22 cellular contexts compared by ENCODE assay signal in the genomic region with DNA sequence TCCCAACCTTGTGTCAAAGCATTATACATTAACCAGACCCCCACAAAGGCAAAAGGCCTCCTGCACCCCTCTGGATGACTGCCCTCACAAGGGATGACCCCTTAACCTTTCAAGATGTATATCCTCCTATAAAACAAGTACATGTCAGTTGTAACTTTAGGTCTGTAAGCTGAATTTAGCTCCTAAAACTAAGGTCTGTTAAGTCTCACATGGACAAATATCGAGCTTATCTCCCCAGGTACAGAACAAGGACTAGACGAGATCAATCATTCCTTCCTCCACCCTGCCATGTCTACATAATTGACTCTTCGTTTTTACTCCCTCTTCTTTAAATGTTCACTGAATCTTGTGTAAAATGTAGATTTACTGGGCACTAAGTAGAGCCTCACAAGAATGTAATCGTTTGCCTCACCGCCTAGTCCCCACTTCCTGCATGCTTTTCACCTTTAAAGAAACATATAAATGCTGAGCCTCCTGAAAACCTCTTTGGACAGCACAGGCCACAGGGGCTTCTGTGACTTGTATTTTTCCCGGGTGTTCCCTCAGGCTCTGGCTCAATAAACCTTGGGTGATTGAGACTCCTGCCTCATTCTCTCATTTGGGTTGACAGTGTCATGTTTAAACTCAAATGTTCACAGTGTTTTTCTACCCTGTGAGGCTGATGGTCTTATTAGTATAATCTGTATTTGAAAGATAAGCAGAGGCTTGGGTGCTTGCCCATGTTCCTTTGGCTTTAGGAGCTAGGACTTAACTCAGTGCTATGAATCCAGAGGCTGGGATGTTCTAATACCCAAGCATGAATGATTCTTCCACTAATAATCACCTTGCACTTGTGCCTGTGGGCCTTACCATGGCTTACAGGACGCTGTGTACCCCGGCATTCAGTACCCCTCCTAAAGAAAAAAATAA. TPM values are rescaled to one million over a fixed set of nuclear protein-coding genes. Genes with fewer than 3 reads are reported as not detected.
DNase-seq lines count a peak whose midpoint lies in the region; ATAC-seq and TF ChIP-seq lines count a peak whose summit lies in the region.
"Had no signal": no experiment of that assay in that cellular context is flagged by ENCODE, and none has a peak within 500 bp of the region (broad histone marks: within the 10 kb centered on the region; RNA-seq: fewer than 3 reads in every experiment).

No MANE protein-coding gene starts in this region.

- peak in 2 of 3 donors; percentile 15 to 62 for DNase-seq in right cardiac atrium
- no peak for DNase-seq in right atrium auricular region (ENCODE audit: low spot score)
- DNase-seq in astrocyte of the hippocampus (ENCODE audit: low read depth, low spot score), result peak; percentile 19
- DNase-seq in nephron progenitor cell, result no peak
- DNase-seq in omental fat pad (ENCODE audit: low spot score), result no peak
- DNase-seq in KG1 (lab: John Stamatoyannopoulos, UW), result no peak
- DNase-seq: BE2C; CD4-positive, CD25-positive, alpha-beta regulatory T cell; COR-L47; DMS 273 treated with DMSO at 0.1 percent for 48 hours; DND-41; H7; HFFc6; NCI-H1092 treated with DMSO at 0.1 percent for 48 hours; NCI-H146; NCI-H2081; NCI-H510A; NCI-H774; SHP77 had no signal

- WGBS in right cardiac atrium, result 63% methylated on average over 8 of the region's 8 CpGs

- H3K9me3 Mint-ChIP-seq in nephron progenitor cell, result no peaks in the 10 kb centered on the region
- H3K9me3 Mint-ChIP-seq: HFFc6, IgD-negative memory B cell had no signal

- no peak overlapping the region for H3K4me3 Mint-ChIP-seq in nephron progenitor cell
- H3K4me3 Mint-ChIP-seq: CD4-positive, CD25-positive, alpha-beta regulatory T cell; HFFc6; IgD-negative memory B cell had no signal

- intact Hi-C loops in right cardiac atrium (cut with DNase I), result no loop called here

- H3K4me1 ChIP-seq in right cardiac atrium (ENCODE audit: control insufficient read depth, insufficient read depth, low read length) (no peaks in the 10 kb centered on the region), right atrium auricular region (peaks cover 0 to 19% of the 10 kb centered on the region in 2 donors)
- H3K4me1 ChIP-seq: BE2C had no signal

- H3K4me1 Mint-ChIP-seq in nephron progenitor cell, result peaks cover 51% of the 10 kb centered on the region
- H3K4me1 Mint-ChIP-seq: CD4-positive, CD25-positive, alpha-beta regulatory T cell; IgD-negative memory B cell had no signal

- H3K4me3 ChIP-seq in right cardiac atrium (ENCODE audit: low read length), result no peak overlapping the region
- no peak overlapping the region for H3K4me3 ChIP-seq in right atrium auricular region

- no peaks in the 10 kb centered on the region for H3K36me3 Mint-ChIP-seq in nephron progenitor cell (ENCODE audit: low read depth)
- H3K36me3 Mint-ChIP-seq: CD4-positive, CD25-positive, alpha-beta regulatory T cell; IgD-negative memory B cell had no signal

- ATAC-seq in right cardiac atrium (peak; percentile 66 to 69), omental fat pad (ENCODE audit: low FRiP score) (no peak), GM21619 (IDR thresholded peaks at IDR 0.05; ENCODE audit: unreplicated experiment) (no peak)

- TF ChIP-seq CTCF in right atrium auricular region (IDR thresholded peaks at IDR 0.05) (no peak), nephron progenitor cell (IDR thresholded peaks at IDR 0.05) (no peak), omental fat pad (IDR thresholded peaks at IDR 0.05) (no peak)

- H3K27me3 ChIP-seq in right cardiac atrium (ENCODE audit: control insufficient read depth, insufficient read depth) (no peaks in the 10 kb centered on the region), right atrium auricular region (no peaks in the 10 kb centered on the region)
- H3K27me3 ChIP-seq: BE2C had no signal

- peaks cover 5% of the 10 kb centered on the region for H3K27me3 Mint-ChIP-seq in nephron progenitor cell (ENCODE audit: low read depth, poor library complexity)

- no peak overlapping the region for H3K27ac ChIP-seq in right cardiac atrium (ENCODE audit: low read length)
- no peak overlapping the region for H3K27ac ChIP-seq in right atrium auricular region
- H3K27ac ChIP-seq: HL-60 had no signal

- H3K27ac Mint-ChIP-seq in nephron progenitor cell, result peak overlapping the region; percentile 53
- H3K27ac Mint-ChIP-seq: CD4-positive, CD25-positive, alpha-beta regulatory T cell; HFFc6; IgD-negative memory B cell had no signal

- no peaks in the 10 kb centered on the region for H3K36me3 ChIP-seq in right atrium auricular region
- H3K36me3 ChIP-seq: BE2C had no signal

- no peaks in the 10 kb centered on the region for H3K9me3 ChIP-seq in right cardiac atrium (ENCODE audit: control insufficient read depth, low read length)
- no peaks in the 10 kb centered on the region for H3K9me3 ChIP-seq in right atrium auricular region
- H3K9me3 ChIP-seq: BE2C had no signal

RNA-seq across cellular contexts. Expression of a gene that starts 37.6 kb away (rescaled TPM):
- total RNA-seq in right cardiac atrium, result 10 to 100 TPM; 10.3 to 19.0 (median 11.5) TPM
- polyA plus RNA-seq in right cardiac atrium, result 10.5 TPM
- 10 to 100 TPM; 12.5 to 17.5 TPM for total RNA-seq in right atrium auricular region
- 100 to 1,000 TPM in 3 of 4 donors, 10 to 100 TPM in 1; 37.8 to 176 (median 137) TPM for total RNA-seq in omental fat pad

Comparison
In these comparisons a context has a peak if more than half of its experiments do, and no peak if none do; other contexts are left out.
1. DNase-seq: peak in right cardiac atrium (2 of 3) and astrocyte of the hippocampus (single experiment); none in right atrium auricular region (single experiment), nephron progenitor cell (single experiment), omental fat pad (single experiment) and KG1 (single experiment).
2. ATAC-seq: peak in right cardiac atrium (2 of 2); none in omental fat pad (single experiment) and GM21619 (single experiment).